1 cellular context compared by ENCODE assay signal in the genomic region with DNA sequence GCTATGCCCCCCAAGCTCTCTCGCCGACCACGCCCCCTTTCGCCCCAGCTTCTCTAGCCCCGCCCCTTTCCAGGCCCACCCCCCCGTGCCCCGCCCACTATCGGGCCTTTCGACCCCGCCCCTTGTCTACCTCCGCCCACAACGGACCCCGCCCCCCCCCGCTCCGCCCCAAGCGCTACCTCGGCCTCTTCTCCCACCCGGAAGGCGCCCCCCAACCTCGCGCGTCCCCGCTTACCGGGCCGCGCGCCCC.
TF ChIP-seq lines count a peak whose summit lies in the region.

No MANE protein-coding gene starts in this region.

TF ChIP-seq in HEK293, 187 proteins besides CTCF, POLR2A, EP300 and RAD21 (continued from another document):
- TF ChIP-seq, protein P1, sequence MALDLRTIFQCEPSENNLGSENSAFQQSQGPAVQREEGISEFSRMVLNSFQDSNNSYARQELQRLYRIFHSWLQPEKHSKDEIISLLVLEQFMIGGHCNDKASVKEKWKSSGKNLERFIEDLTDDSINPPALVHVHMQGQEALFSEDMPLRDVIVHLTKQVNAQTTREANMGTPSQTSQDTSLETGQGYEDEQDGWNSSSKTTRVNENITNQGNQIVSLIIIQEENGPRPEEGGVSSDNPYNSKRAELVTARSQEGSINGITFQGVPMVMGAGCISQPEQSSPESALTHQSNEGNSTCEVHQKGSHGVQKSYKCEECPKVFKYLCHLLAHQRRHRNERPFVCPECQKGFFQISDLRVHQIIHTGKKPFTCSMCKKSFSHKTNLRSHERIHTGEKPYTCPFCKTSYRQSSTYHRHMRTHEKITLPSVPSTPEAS (tag by site-specific recombination; IDR thresholded peaks at IDR 0.05): no peak
